In genomic region chr16:81821422-81822128, GRCh38 we compare ENCODE assay signal across 11 cellular contexts. TPM values are rescaled to one million over a fixed set of nuclear protein-coding genes. Genes with fewer than 3 reads are reported as not detected.
DNase-seq lines count a peak whose midpoint lies in the region; ATAC-seq, FAIRE-seq and TF ChIP-seq lines count a peak whose summit lies in the region.
"Had no signal": no experiment of that assay in that cellular context is flagged by ENCODE, and none has a peak within 500 bp of the region (broad histone marks: within the 10 kb centered on the region; RNA-seq: fewer than 3 reads in every experiment).

No MANE protein-coding gene starts in this region.

- no peaks in the 10 kb centered on the region for H3K27me3 ChIP-seq in HL-60 (ENCODE audit: insufficient read depth, poor library complexity, severe bottlenecking)
- H3K27me3 ChIP-seq: SJCRH30 had no signal

- ATAC-seq in GM21619 (IDR thresholded peaks at IDR 0.05; ENCODE audit: unreplicated experiment) (peak; percentile 45), HG03039 (IDR thresholded peaks at IDR 0.05; ENCODE audit: unreplicated experiment) (no peak)

- H3K4me3 ChIP-seq in HL-60 (replicated peaks; ENCODE audit: insufficient read depth, low read length) = no peak overlapping the region
- H3K4me3 ChIP-seq: SJCRH30 had no signal

- peak; percentile 99 for FAIRE-seq in GM18507 (lab: Jason Lieb, UNC)
- FAIRE-seq: H54 had no signal

- TF ChIP-seq POLR2A in erythroblast (IDR thresholded peaks at IDR 0.05; ENCODE audit: low read length) = no peak

- peak overlapping the region; percentile 52 for H3K27ac ChIP-seq in HL-60 (replicated peaks)
- H3K27ac ChIP-seq: SJCRH30 had no signal

- TF ChIP-seq CTCF in HL-60 (IDR thresholded peaks at IDR 0.05; ENCODE audit: insufficient read depth, low read length) = no peak

- DNase-seq in GM18507 (ENCODE audit: extremely low spot score, insufficient read length, low read depth) (no peak), HL-60 (ENCODE audit: low read depth in 1 of 2, low spot score in 1 of 2) (no peak), left kidney (ENCODE audit: low read depth, low spot score) (peak; percentile 51), G401 (ENCODE audit: low spot score) (no peak), erythroblast (lab: John Stamatoyannopoulos, UW) (no peak), NCI-H69 (lab: John Stamatoyannopoulos, UW) (no peak)
- DNase-seq: amygdala, SJCRH30 had no signal

- in situ Hi-C loops in G401 (cut with HindIII; ENCODE audit: low sequenced_read_pairs) = no loop called here

RNA-seq across cellular contexts. Expression of gene PLCG2, which starts 42.5 kb away (rescaled TPM):
- total RNA-seq in G401 (2014; rRNA removed; shearing (Covaris generic)) = 34.8 and 42.4 TPM in 2 replicates
